In genomic region chr16:67174706-67175231, GRCh38 we compare ENCODE assay signal across 7 cellular contexts. TPM values are rescaled to one million over a fixed set of nuclear protein-coding genes. Genes with fewer than 3 reads are reported as not detected.
DNase-seq lines count a peak whose midpoint lies in the region; ATAC-seq and TF ChIP-seq lines count a peak whose summit lies in the region.
"Had no signal": no experiment of that assay in that cellular context is flagged by ENCODE, and none has a peak within 500 bp of the region (broad histone marks: within the 10 kb centered on the region; RNA-seq: fewer than 3 reads in every experiment).

No MANE protein-coding gene starts in this region.

- H3K4me2 ChIP-seq in neural progenitor cell: peak overlapping the region; percentile 87

- peaks cover 64% of the 10 kb centered on the region for H4K20me1 ChIP-seq in neural progenitor cell (ENCODE audit: low read depth)

- no peak overlapping the region for H3K9ac ChIP-seq in neural progenitor cell

- no peaks in the 10 kb centered on the region for H3K36me3 ChIP-seq in H7 (replicated peaks; ENCODE audit: control insufficient read depth, insufficient read depth, low read length)
- no peaks in the 10 kb centered on the region for H3K36me3 ChIP-seq in neural progenitor cell

- no peaks in the 10 kb centered on the region for H3K79me2 ChIP-seq in neural progenitor cell (ENCODE audit: low read depth)

- H3K4me1 ChIP-seq in neural progenitor cell: peaks cover 11% of the 10 kb centered on the region

- no peak overlapping the region for H3K27ac ChIP-seq in neural progenitor cell

- H3K9me3 ChIP-seq in neural progenitor cell (ENCODE audit: low read depth): no peaks in the 10 kb centered on the region

- peaks cover 32% of the 10 kb centered on the region for H3F3A ChIP-seq in neural progenitor cell (ENCODE audit: low read depth)

- H2AFZ ChIP-seq in neural progenitor cell (replicated peaks): no peak overlapping the region

- H3K4me3 ChIP-seq in H7 (ENCODE audit: insufficient read depth, low read depth, low read length) (peak overlapping the region; percentile 44), neural progenitor cell (peak overlapping the region; percentile 46)

- peaks cover 67% of the 10 kb centered on the region for H3K4me1 Mint-ChIP-seq in brain
- peaks cover 26% of the 10 kb centered on the region for H3K4me1 Mint-ChIP-seq in neural progenitor cell

- peaks cover 26% of the 10 kb centered on the region for H3K36me3 Mint-ChIP-seq in brain
- peaks cover 4% of the 10 kb centered on the region for H3K36me3 Mint-ChIP-seq in neural progenitor cell

- ATAC-seq in HG03175 (IDR thresholded peaks at IDR 0.05; ENCODE audit: unreplicated experiment): no peak
- no peak for ATAC-seq in HG02678 (IDR thresholded peaks at IDR 0.05; ENCODE audit: unreplicated experiment)

- H3K9me3 Mint-ChIP-seq in brain: peaks cover 0 to 2% (median 0%) of the 10 kb centered on the region in 5 experiments
- no peaks in the 10 kb centered on the region for H3K9me3 Mint-ChIP-seq in neural progenitor cell

- peaks cover 38% of the 10 kb centered on the region for H3K27me3 Mint-ChIP-seq in brain
- H3K27me3 Mint-ChIP-seq in neural progenitor cell (ENCODE audit: insufficient read depth, low read depth): peaks cover 57% of the 10 kb centered on the region

- H3K27me3 ChIP-seq in H7 (ENCODE audit: control insufficient read depth, insufficient read depth, low read length) (peaks cover 71% of the 10 kb centered on the region), neural progenitor cell (peaks cover 98% of the 10 kb centered on the region)

- DNase-seq in H7: peak; percentile 68
- no peak for DNase-seq in neural progenitor cell (ENCODE audit: low spot score)
- no peak for DNase-seq in NK-92 (lab: John Stamatoyannopoulos, UW; ENCODE audit: unreplicated experiment)

- H3K4me3 Mint-ChIP-seq in brain (peak overlapping the region in 4 of 5 experiments; percentile 74 to 95 (median 87)), neural progenitor cell (peak overlapping the region; percentile 30)

- no peak overlapping the region for H3K27ac Mint-ChIP-seq in brain
- no peak overlapping the region for H3K27ac Mint-ChIP-seq in neural progenitor cell
- H3K27ac Mint-ChIP-seq: activated naive CD8-positive, alpha-beta T cell had no signal

- no peak for TF ChIP-seq CTCF in brain (conservative IDR thresholded peaks at IDR 0.05)
- no peak for TF ChIP-seq CTCF in neural progenitor cell (IDR thresholded peaks at IDR 0.05)

RNA-seq across cellular contexts. Expression of gene NOL3, which starts 4.4 kb away (rescaled TPM):
- total RNA-seq in H7 (2014; rRNA removed; shearing (Covaris generic)): 5.3 and 7.4 TPM in 2 replicates
- polyA plus RNA-seq in brain (ENCODE audit: insufficient read depth, low read depth, low replicate concordance): 25.6 TPM
- total RNA-seq in neural progenitor cell (ENCODE audit: low replicate concordance): 0.37 and 5.5 TPM in 2 replicates

RNA-seq across cellular contexts. Expression of gene MATCAP1, which starts 9.0 kb away (rescaled TPM):
- total RNA-seq in H7 (2014; rRNA removed; shearing (Covaris generic)): 16.2 and 18.9 TPM in 2 replicates
- 26.6 TPM for polyA plus RNA-seq in brain (ENCODE audit: insufficient read depth, low read depth, low replicate concordance)
- total RNA-seq in neural progenitor cell (ENCODE audit: low replicate concordance): 15.7 and 50.9 TPM in 2 replicates

RNA-seq across cellular contexts. Expression of gene HSF4, which starts 10.2 kb away (rescaled TPM):
- 1.6 and 4.0 TPM in 2 replicates for total RNA-seq in H7 (2014; rRNA removed; shearing (Covaris generic))
- 6.4 TPM for polyA plus RNA-seq in brain (ENCODE audit: insufficient read depth, low read depth, low replicate concordance)
- total RNA-seq in neural progenitor cell (ENCODE audit: low replicate concordance): 1.0 TPM in 1 of 2 replicates, not detected in the other

RNA-seq across cellular contexts. Expression of gene FBXL8, which starts 15.0 kb away (rescaled TPM):
- 0.67 and 0.73 TPM in 2 replicates for total RNA-seq in H7 (2014; rRNA removed; shearing (Covaris generic))
- 1.5 TPM for polyA plus RNA-seq in brain (ENCODE audit: insufficient read depth, low read depth, low replicate concordance)
- not detected in 2 replicates for total RNA-seq in neural progenitor cell (ENCODE audit: low replicate concordance)

RNA-seq across cellular contexts. Expression of gene TRADD, which starts 15.1 kb away (rescaled TPM):
- total RNA-seq in H7 (2014; rRNA removed; shearing (Covaris generic)): 1.3 and 1.8 TPM in 2 replicates
- 2.3 TPM for polyA plus RNA-seq in brain (ENCODE audit: insufficient read depth, low read depth, low replicate concordance)
- total RNA-seq in neural progenitor cell (ENCODE audit: low replicate concordance): 0.25 and 0.30 TPM in 2 replicates
